Comparison of ENCODE assay signal across 7 cellular contexts in genomic region chr3:9843715-9844438, GRCh38. TPM values are rescaled to one million over a fixed set of nuclear protein-coding genes. Genes with fewer than 3 reads are reported as not detected.
A peak's percentile ranks its signal among the peaks of the same experiment; 100 is the strongest.
DNase-seq lines count a peak whose midpoint lies in the region; ATAC-seq, FAIRE-seq and TF ChIP-seq lines count a peak whose summit lies in the region.

RPUSD3 (minus strand) TSS chr3:9844008; CDS start chr3:9843990, 18 bp downstream.

- TF ChIP-seq EP300 in sigmoid colon (IDR thresholded peaks at IDR 0.05): no peak

- H3K36me3 ChIP-seq in body of pancreas (replicated peaks in 1 of 2; ENCODE audit: insufficient read depth in 1 of 2, low read depth in 2 of 2): peaks cover 0 to 5% of the 10 kb centered on the region in 2 donors
- H3K36me3 ChIP-seq in sigmoid colon: peaks cover 6 to 30% (median 14%) of the 10 kb centered on the region in 4 donors

- TF ChIP-seq CTCF in body of pancreas (IDR thresholded peaks at IDR 0.05): no peak
- no peak for TF ChIP-seq CTCF in sigmoid colon (IDR thresholded peaks at IDR 0.05)

- H3K4me1 ChIP-seq in body of pancreas: peaks cover 19% of the 10 kb centered on the region
- H3K4me1 ChIP-seq in sigmoid colon: peaks cover 0 to 19% (median 12%) of the 10 kb centered on the region in 4 donors

- 0 to 1% methylated on average over 25 to 42 of the region's 42 CpGs for WGBS in body of pancreas, 2 donors
- whole genome bisulfite sequencing in sigmoid colon, 2 donors: 1% methylated on average over 42 of the region's 42 CpGs

- FAIRE-seq in TTC549 (lab: Jason Lieb, UNC): peak; percentile 68

- peak; percentile 99 for ATAC-seq in GM18511 (IDR thresholded peaks at IDR 0.05; ENCODE audit: unreplicated experiment)
- ATAC-seq in HG02981 (IDR thresholded peaks at IDR 0.05; ENCODE audit: unreplicated experiment): peak; percentile 97
- ATAC-seq in body of pancreas: peak; percentile 100

- H3K27me3 ChIP-seq in body of pancreas: no peaks in the 10 kb centered on the region
- H3K27me3 ChIP-seq in sigmoid colon: no peaks in the 10 kb centered on the region

- H3K4me3 ChIP-seq in body of pancreas: peak within 1 kb of the TSS; percentile 32 to 75
- peak within 1 kb of the TSS; percentile 56 to 84 (median 78) for H3K4me3 ChIP-seq in sigmoid colon

- intact Hi-C loops in body of pancreas (cut with DNase I): no loop called here
- intact Hi-C loops in sigmoid colon (cut with DNase I): loop anchor here (2.0 to 10.0 kb wide), 2 partner anchors 71 to 181 kb away; partner anchors contain the start of gene FANCD2

- H3K27ac ChIP-seq in body of pancreas: peak within 1 kb of the TSS; percentile 35 to 86 (median 76)
- peak within 1 kb of the TSS; percentile 80 to 93 (median 89) for H3K27ac ChIP-seq in sigmoid colon

- peak; percentile 61 for DNase-seq in NCI-H2107 treated with DMSO at 0.1 percent for 48 hours (lab: John Stamatoyannopoulos, UW; ENCODE audit: unreplicated experiment)
- DNase-seq in body of pancreas: peak; percentile 97 to 99 (median 98)
- peak; percentile 64 for DNase-seq in iPS DF 19.7 (ENCODE audit: low read depth, low spot score)
- peak; percentile 99 for DNase-seq in sigmoid colon

- TF ChIP-seq POLR2A in body of pancreas (IDR thresholded peaks at IDR 0.05): peak in 2 of 3 donors; percentile 60 to 61
- peak in 1 of 2 donors; percentile 50 for TF ChIP-seq POLR2A in sigmoid colon (IDR thresholded peaks at IDR 0.05)

- H3K9me3 ChIP-seq in body of pancreas: no peaks in the 10 kb centered on the region
- no peaks in the 10 kb centered on the region for H3K9me3 ChIP-seq in sigmoid colon

RNA-seq across cellular contexts. Expression of gene RPUSD3, which starts in this region (rescaled TPM):
- total RNA-seq in body of pancreas (10 to 100 TPM; 31.6 to 51.4 TPM), sigmoid colon (10 to 100 TPM; 42.6 to 54.7 (median 47.6) TPM)
- 10 to 100 TPM; 22.0 to 37.1 (median 23.4) TPM for polyA plus RNA-seq in sigmoid colon

Comparison
In these comparisons a context has a peak if more than half of its experiments do, and no peak if none do; other contexts are left out.
1. Peak in every context shown above with its lines: DNase-seq, ATAC-seq, H3K4me3 ChIP-seq and H3K27ac ChIP-seq.